In the genomic region with DNA sequence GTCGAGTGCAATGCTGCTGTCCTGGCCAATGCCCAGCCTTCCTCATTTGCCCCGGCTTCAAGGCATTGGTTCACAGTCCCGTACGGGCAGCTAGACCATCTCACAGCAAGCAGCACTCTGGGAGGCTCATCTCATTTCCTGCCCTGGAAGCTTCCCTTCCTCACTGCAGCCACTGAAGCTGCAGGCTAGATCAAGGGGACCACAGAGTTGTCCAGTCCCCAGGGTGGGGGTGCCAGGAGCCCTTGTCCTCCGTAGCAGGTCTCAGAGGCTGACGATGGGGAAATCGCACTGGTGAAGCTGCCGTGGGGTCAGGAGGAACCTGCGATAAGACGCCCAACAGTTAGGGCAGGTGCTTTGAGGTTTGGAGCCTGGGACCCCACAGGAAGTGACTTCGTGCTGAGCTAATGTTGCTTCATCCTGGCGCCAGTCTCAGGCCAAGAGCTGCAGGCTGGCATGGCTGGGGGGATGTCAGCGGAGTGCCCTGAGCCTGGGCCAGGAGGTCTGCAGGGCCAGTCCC, we compare ENCODE assay signal across 1 cellular context.
TF ChIP-seq lines count a peak whose summit lies in the region.

SPNS3 (plus strand) TSS at position 426 of the 517 bp plus-strand sequence; CDS start at position 454, 28 bp downstream.

TF ChIP-seq in HepG2, 621 proteins besides CTCF, POLR2A, EP300 and RAD21:
- TF ChIP-seq GABPB1 (CRISPR knock-in tag; IDR thresholded peaks at IDR 0.05) (peak; percentile 48; the same call in 1 of the 2 replicates), ZNF235 (CRISPR knock-in tag; IDR thresholded peaks at IDR 0.05; ENCODE audit: borderline replicate concordance) (no peak), SMAD3 (CRISPR knock-in tag; IDR thresholded peaks at IDR 0.05) (no peak), MAZ (IDR thresholded peaks at IDR 0.05; ENCODE audit: borderline replicate concordance, low read depth, low read length) (no peak), MAZ (CRISPR knock-in tag; IDR thresholded peaks at IDR 0.05; ENCODE audit: low read depth) (no peak), ZFP41 (CRISPR knock-in tag; IDR thresholded peaks at IDR 0.05; ENCODE audit: borderline replicate concordance) (no peak), GATAD2A (CRISPR knock-in tag; IDR thresholded peaks at IDR 0.05) (no peak), EED (CRISPR knock-in tag; IDR thresholded peaks at IDR 0.05) (peak; percentile 45; the same call in 1 of the 2 replicates), MED13 (CRISPR knock-in tag; IDR thresholded peaks at IDR 0.05) (no peak), ATF7-NPFF (CRISPR knock-in tag; IDR thresholded peaks at IDR 0.05; ENCODE audit: low read depth) (no peak), ZNF737 (CRISPR knock-in tag; IDR thresholded peaks at IDR 0.05; ENCODE audit: borderline replicate concordance) (no peak), RARG (CRISPR knock-in tag; IDR thresholded peaks at IDR 0.05; ENCODE audit: low read depth) (no peak), CREB1 (IDR thresholded peaks at IDR 0.05) (no peak), CREB1 (CRISPR knock-in tag; IDR thresholded peaks at IDR 0.05) (no peak)
- TF ChIP-seq, protein P1, sequence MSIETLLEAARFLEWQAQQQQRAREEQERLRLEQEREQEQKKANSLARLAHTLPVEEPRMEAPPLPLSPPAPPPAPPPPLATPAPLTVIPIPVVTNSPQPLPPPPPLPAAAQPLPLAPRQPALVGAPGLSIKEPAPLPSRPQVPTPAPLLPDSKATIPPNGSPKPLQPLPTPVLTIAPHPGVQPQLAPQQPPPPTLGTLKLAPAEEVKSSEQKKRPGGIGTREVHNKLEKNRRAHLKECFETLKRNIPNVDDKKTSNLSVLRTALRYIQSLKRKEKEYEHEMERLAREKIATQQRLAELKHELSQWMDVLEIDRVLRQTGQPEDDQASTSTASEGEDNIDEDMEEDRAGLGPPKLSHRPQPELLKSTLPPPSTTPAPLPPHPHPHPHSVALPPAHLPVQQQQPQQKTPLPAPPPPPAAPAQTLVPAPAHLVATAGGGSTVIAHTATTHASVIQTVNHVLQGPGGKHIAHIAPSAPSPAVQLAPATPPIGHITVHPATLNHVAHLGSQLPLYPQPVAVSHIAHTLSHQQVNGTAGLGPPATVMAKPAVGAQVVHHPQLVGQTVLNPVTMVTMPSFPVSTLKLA (IDR thresholded peaks at IDR 0.05): no peak
- TF ChIP-seq, protein P2, sequence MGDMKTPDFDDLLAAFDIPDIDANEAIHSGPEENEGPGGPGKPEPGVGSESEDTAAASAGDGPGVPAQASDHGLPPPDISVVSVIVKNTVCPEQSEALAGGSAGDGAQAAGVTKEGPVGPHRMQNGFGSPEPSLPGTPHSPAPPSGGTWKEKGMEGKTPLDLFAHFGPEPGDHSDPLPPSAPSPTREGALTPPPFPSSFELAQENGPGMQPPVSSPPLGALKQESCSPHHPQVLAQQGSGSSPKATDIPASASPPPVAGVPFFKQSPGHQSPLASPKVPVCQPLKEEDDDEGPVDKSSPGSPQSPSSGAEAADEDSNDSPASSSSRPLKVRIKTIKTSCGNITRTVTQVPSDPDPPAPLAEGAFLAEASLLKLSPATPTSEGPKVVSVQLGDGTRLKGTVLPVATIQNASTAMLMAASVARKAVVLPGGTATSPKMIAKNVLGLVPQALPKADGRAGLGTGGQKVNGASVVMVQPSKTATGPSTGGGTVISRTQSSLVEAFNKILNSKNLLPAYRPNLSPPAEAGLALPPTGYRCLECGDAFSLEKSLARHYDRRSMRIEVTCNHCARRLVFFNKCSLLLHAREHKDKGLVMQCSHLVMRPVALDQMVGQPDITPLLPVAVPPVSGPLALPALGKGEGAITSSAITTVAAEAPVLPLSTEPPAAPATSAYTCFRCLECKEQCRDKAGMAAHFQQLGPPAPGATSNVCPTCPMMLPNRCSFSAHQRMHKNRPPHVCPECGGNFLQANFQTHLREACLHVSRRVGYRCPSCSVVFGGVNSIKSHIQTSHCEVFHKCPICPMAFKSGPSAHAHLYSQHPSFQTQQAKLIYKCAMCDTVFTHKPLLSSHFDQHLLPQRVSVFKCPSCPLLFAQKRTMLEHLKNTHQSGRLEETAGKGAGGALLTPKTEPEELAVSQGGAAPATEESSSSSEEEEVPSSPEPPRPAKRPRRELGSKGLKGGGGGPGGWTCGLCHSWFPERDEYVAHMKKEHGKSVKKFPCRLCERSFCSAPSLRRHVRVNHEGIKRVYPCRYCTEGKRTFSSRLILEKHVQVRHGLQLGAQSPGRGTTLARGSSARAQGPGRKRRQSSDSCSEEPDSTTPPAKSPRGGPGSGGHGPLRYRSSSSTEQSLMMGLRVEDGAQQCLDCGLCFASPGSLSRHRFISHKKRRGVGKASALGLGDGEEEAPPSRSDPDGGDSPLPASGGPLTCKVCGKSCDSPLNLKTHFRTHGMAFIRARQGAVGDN (CRISPR knock-in tag; IDR thresholded peaks at IDR 0.05): 0 out of 2 replicates have a peak, but pooled peaks have one; percentile 9
- TF ChIP-seq, protein P3, sequence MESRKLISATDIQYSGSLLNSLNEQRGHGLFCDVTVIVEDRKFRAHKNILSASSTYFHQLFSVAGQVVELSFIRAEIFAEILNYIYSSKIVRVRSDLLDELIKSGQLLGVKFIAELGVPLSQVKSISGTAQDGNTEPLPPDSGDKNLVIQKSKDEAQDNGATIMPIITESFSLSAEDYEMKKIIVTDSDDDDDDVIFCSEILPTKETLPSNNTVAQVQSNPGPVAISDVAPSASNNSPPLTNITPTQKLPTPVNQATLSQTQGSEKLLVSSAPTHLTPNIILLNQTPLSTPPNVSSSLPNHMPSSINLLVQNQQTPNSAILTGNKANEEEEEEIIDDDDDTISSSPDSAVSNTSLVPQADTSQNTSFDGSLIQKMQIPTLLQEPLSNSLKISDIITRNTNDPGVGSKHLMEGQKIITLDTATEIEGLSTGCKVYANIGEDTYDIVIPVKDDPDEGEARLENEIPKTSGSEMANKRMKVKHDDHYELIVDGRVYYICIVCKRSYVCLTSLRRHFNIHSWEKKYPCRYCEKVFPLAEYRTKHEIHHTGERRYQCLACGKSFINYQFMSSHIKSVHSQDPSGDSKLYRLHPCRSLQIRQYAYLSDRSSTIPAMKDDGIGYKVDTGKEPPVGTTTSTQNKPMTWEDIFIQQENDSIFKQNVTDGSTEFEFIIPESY (CRISPR knock-in tag; IDR thresholded peaks at IDR 0.05): peak; percentile 36; the same call in 1 of the 2 replicates
